26 cellular contexts compared by ENCODE assay signal in genomic region chr19:11444059-11444458, GRCh38.
DNase-seq lines count a peak whose midpoint lies in the region; ATAC-seq lines count a peak whose summit lies in the region.
"Had no signal": no experiment of that assay in that cellular context is flagged by ENCODE, and none has a peak within 500 bp of the region (broad histone marks: within the 10 kb centered on the region; RNA-seq: fewer than 3 reads in every experiment).

No MANE protein-coding gene starts in this region.

- peak overlapping the region; percentile 76 for H3K27ac ChIP-seq in angular gyrus (ENCODE audit: low read depth, low read length)
- H3K27ac ChIP-seq in epithelial cell of prostate, result peak overlapping the region; percentile 62
- H3K27ac ChIP-seq in substantia nigra (ENCODE audit: low read depth, low read length, poor library complexity, severe bottlenecking), result peak overlapping the region; percentile 99
- H3K27ac ChIP-seq: gastroesophageal sphincter, pancreas, PC-9, thyroid gland, vagina, VCaP had no signal

- no peak for ATAC-seq in GM19035 (IDR thresholded peaks at IDR 0.05; ENCODE audit: unreplicated experiment)
- no peak for ATAC-seq in HG03457 (IDR thresholded peaks at IDR 0.05; ENCODE audit: unreplicated experiment)
- ATAC-seq: gastroesophageal sphincter, pancreas had no signal

- peak; percentile 47 for DNase-seq in HPDE6-E6E7 (ENCODE audit: extremely low spot score)
- no peak for DNase-seq in epithelial cell of prostate (ENCODE audit: low read depth, low spot score)
- DNase-seq in substantia nigra (lab: John Stamatoyannopoulos, UW), result peak in 1 of 49 donors; percentile 6
- DNase-seq in 8988T, result no peak
- DNase-seq: activated CD4-positive, alpha-beta T cell treated with anti-CD3 and anti-CD28 coated beads for 48 hours; activated effector memory CD4-positive, alpha-beta T cell treated with anti-CD3 and anti-CD28 coated beads, Interleukin-2, amount 50 U/mL, for 16 hours; activated naive CD8-positive, alpha-beta T cell treated with anti-CD3 and anti-CD28 coated beads, Interleukin-2, amount 10 ng/mL, durations not matched to agents 7 days and 5 days; activated T-cell treated with anti-CD3 and anti-CD28 coated beads, Interleukin-2, amount 50 U/mL, for 1 hour; DMS153; hypothalamus; NCI-H146; NCI-H2107; NCI-H345; pancreas; PC-9; retina; SHP77; stimulated activated CD4-positive, alpha-beta T cell treated with anti-CD3 and anti-CD28 coated beads, Interleukin-1b, Interleukin-23, amount 100 ng/mL, for 48 hours; T-helper 9 cell; thyroid gland had no signal
